Comparison of ENCODE assay signal across 23 cellular contexts in the genomic region with DNA sequence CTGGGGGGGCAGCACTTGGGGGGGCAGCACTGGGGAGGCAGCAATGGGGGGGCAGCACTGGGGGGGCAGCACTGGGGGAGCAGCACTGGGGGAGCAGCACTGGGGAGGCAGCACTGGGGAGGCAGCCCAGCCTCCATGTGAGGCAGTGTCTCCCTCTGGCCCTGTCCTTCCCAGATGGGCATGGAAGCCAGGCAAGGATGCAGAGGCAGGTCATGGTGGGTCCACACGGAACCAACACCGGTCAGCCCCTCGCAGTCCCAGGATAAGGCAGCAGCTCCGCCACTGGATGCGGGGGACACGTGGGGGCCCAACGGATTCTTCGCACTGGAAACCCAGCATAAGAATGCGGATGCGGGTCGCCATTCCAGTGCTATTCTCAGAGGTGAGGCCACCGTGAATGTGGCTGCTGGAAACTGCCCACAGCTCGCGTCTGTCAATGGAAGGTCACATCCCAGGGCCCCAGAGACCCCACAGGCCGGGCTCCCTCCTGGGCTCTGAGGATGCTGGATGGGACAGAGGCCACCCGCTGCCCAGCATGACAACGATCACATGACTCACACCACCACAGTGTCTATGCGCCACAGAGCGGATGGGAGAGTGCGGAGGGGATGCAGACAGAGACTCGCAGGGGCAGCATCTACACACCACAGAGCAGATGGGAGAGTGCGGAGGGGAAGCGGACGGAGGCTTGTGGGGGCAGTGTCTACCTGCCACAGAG. TPM values are rescaled to one million over a fixed set of nuclear protein-coding genes. Genes with fewer than 3 reads are reported as not detected.
DNase-seq lines count a peak whose midpoint lies in the region; ATAC-seq, FAIRE-seq and TF ChIP-seq lines count a peak whose summit lies in the region.
"Had no signal": no experiment of that assay in that cellular context is flagged by ENCODE, and none has a peak within 500 bp of the region (broad histone marks: within the 10 kb centered on the region; RNA-seq: fewer than 3 reads in every experiment).

No MANE protein-coding gene starts in this region.

- TF ChIP-seq RAD21 in HepG2 (CRISPR knock-in tag; IDR thresholded peaks at IDR 0.05): no peak

- no peak overlapping the region for H4K8ac ChIP-seq in neuronal stem cell (ENCODE audit: low read depth, low read length)

- H3K23ac ChIP-seq in neuronal stem cell (ENCODE audit: low read depth, low read length, poor library complexity): peak overlapping the region; percentile 89

- peak overlapping the region; percentile 83 for H3K18ac ChIP-seq in neuronal stem cell (ENCODE audit: low read length)

- H3K4ac ChIP-seq in neuronal stem cell (ENCODE audit: low read length): no peak overlapping the region

- peaks cover 2% of the 10 kb centered on the region for H3K36me3 Mint-ChIP-seq in activated naive CD4-positive, alpha-beta T cell treated with anti-CD3 and anti-CD28 coated beads for 36 hours (ENCODE audit: low read depth)

- no peak overlapping the region for H2BK5ac ChIP-seq in neuronal stem cell (ENCODE audit: low read length)

- DNase-seq in HepG2 (ENCODE audit: low spot score) (no peak), right lobe of liver (no peak), neuronal stem cell (ENCODE audit: low spot score) (no peak), NCI-H1417 (lab: John Stamatoyannopoulos, UW) (no peak), activated gamma-delta T cell (lab: John Stamatoyannopoulos, UW) (no peak), iPS-NIHi7 (ENCODE audit: extremely low spot score) (no peak)
- DNase-seq in activated naive CD4-positive, alpha-beta T cell treated with anti-CD3 and anti-CD28 coated beads for 36 hours: no peak
- DNase-seq: ACHN; KBM-7; MM.1S; NCI-H1092; NCI-H1436 treated with DMSO at 0.1 percent for 48 hours; NCI-H2029; NCI-H2227 treated with DMSO at 0.1 percent for 48 hours; NCI-H524; NCI-H774; NK-92 treated with Interleukin-12 subunit alpha and Interleukin-12 subunit beta, amount 100 ng/mL, for 24 hours had no signal

- H3K14ac ChIP-seq in neuronal stem cell (ENCODE audit: low read length): peak overlapping the region; percentile 71

- TF ChIP-seq EP300 in HepG2 (IDR thresholded peaks at IDR 0.05; ENCODE audit: low read depth in 2 of 2, low read length in 2 of 2) (no peak), HepG2 (CRISPR knock-in tag; IDR thresholded peaks at IDR 0.05; ENCODE audit: borderline replicate concordance) (no peak)

- H3K9me3 Mint-ChIP-seq in activated naive CD4-positive, alpha-beta T cell treated with anti-CD3 and anti-CD28 coated beads for 36 hours: no peaks in the 10 kb centered on the region
- H3K9me3 Mint-ChIP-seq: CD8-positive, alpha-beta T cell had no signal

- in situ Hi-C loops in HepG2 (cut with HindIII; ENCODE audit: extremely low pct_ligation_motif_present, low pct_unique_long_range_greater_than_20kb): no loop called here

- no peak overlapping the region for H3K9ac ChIP-seq in HepG2 (ENCODE audit: insufficient read depth, low read depth, low read length)
- no peak overlapping the region for H3K9ac ChIP-seq in neuronal stem cell (ENCODE audit: low read depth, low read length, poor library complexity)

- WGBS in HepG2 (ENCODE audit: low lambda C conversion rate): 88% methylated on average over 12 of the region's 24 CpGs
- 98% methylated on average over 10 of the region's 24 CpGs for WGBS in right lobe of liver (ENCODE audit: insufficient coverage, low coverage, low lambda C conversion rate, missing lambda C conversion rate)
- no CpG with 5 or more reads among the region's 24 CpGs for WGBS in neuronal stem cell (ENCODE audit: extremely low coverage in 2 of 2, insufficient read length in 2 of 2, insufficient replicate concordance in 1 of 2), 2 donors

- H3K4me2 ChIP-seq in HepG2 (ENCODE audit: low read depth, low read length) (peak overlapping the region; percentile 33; the same call in 1 of the 2 replicates), neuronal stem cell (ENCODE audit: insufficient read depth, low read length, poor library complexity, severe bottlenecking) (no peak overlapping the region)

- H4K91ac ChIP-seq in neuronal stem cell (ENCODE audit: low read depth, low read length, poor library complexity): no peak overlapping the region

- H3K4me1 ChIP-seq in HepG2 (ENCODE audit: insufficient read depth, low read length) (peaks cover 33% of the 10 kb centered on the region), right lobe of liver (no peaks in the 10 kb centered on the region), neuronal stem cell (ENCODE audit: control insufficient read depth in 2 of 2, insufficient read depth in 1 of 2, low read depth in 1 of 2, low read length in 2 of 2) (peaks cover 0 to 3% of the 10 kb centered on the region in 2 donors)
- H3K4me1 ChIP-seq: SJSA1 had no signal

- intact Hi-C loops in HepG2 (cut with micrococcal nuclease; ENCODE audit: unreplicated experiment): no loop called here
- intact Hi-C loops in right lobe of liver (cut with DNase I): no loop called here
- intact Hi-C loops in activated naive CD4-positive, alpha-beta T cell treated with anti-CD3 and anti-CD28 coated beads for 36 hours (cut with micrococcal nuclease): no loop called here

- TF ChIP-seq POLR2A in HepG2 (IDR thresholded peaks at IDR 0.05; ENCODE audit: insufficient read depth in 1 of 2, low read depth in 2 of 2, low read length in 2 of 2): no peak
- no peak for TF ChIP-seq POLR2A in right lobe of liver (IDR thresholded peaks at IDR 0.05)

- POLR2A ChIA-PET in HepG2 (lab: Yijun Ruan, JAX): interaction anchor here (2.4 kb wide), 1 partner anchor 60 kb away, joined by 7 read pairs; no protein-coding TSS in a partner anchor

- H4K20me1 ChIP-seq in HepG2 (ENCODE audit: insufficient read depth, low read length): peaks cover 4% of the 10 kb centered on the region; the same call in 1 of the 2 replicates

- H3K4me3 ChIP-seq in HepG2 (replicated peaks in 1 of 3; ENCODE audit: insufficient read depth in 1 of 3, low read depth in 2 of 3, low read length in 3 of 3) (no peak overlapping the region), right lobe of liver (no peak overlapping the region), neuronal stem cell (ENCODE audit: low read length in 2 of 2) (no peak overlapping the region)
- H3K4me3 ChIP-seq: SJSA1 had no signal

- H3K79me2 ChIP-seq in HepG2 (ENCODE audit: insufficient read depth, low read length): no peaks in the 10 kb centered on the region

- H3K79me1 ChIP-seq in neuronal stem cell (ENCODE audit: low read depth, low read length): peaks cover 2% of the 10 kb centered on the region

- H2BK120ac ChIP-seq in neuronal stem cell (ENCODE audit: low read depth, low read length): no peak overlapping the region

- H2BK15ac ChIP-seq in neuronal stem cell (ENCODE audit: low read length): no peak overlapping the region

- H3K36me3 ChIP-seq in HepG2 (replicated peaks in 1 of 2; ENCODE audit: control insufficient read depth in 1 of 2, insufficient read depth in 2 of 2, low read length in 2 of 2): no peaks in the 10 kb centered on the region
- no peaks in the 10 kb centered on the region for H3K36me3 ChIP-seq in right lobe of liver
- peaks cover 2 to 3% of the 10 kb centered on the region in 2 donors for H3K36me3 ChIP-seq in neuronal stem cell (replicated peaks in 1 of 2; ENCODE audit: control insufficient read depth in 2 of 2, insufficient read depth in 2 of 2, low read length in 2 of 2)
- H3K36me3 ChIP-seq: SJSA1 had no signal

- H3K27ac ChIP-seq in HepG2 (ENCODE audit: extremely low read length, insufficient read depth, low read length): no peak overlapping the region
- H3K27ac ChIP-seq in right lobe of liver: no peak overlapping the region
- H3K27ac ChIP-seq in cingulate gyrus (ENCODE audit: low read depth, low read length): peak overlapping the region; percentile 93
- H3K27ac ChIP-seq in neuronal stem cell (replicated peaks; ENCODE audit: low read length): no peak overlapping the region
- H3K27ac ChIP-seq: 22Rv1, SJSA1 had no signal

- H3K27me3 ChIP-seq in HepG2 (ENCODE audit: control insufficient read depth in 1 of 2, insufficient read depth in 2 of 2, low read length in 2 of 2): no peaks in the 10 kb centered on the region
- H3K27me3 ChIP-seq in right lobe of liver: no peaks in the 10 kb centered on the region
- H3K27me3 ChIP-seq in neuronal stem cell (ENCODE audit: control insufficient read depth in 3 of 3, insufficient read depth in 3 of 3, low read depth in 1 of 3, low read length in 3 of 3): no peaks in the 10 kb centered on the region
- H3K27me3 ChIP-seq: SJSA1 had no signal

- no peak overlapping the region for H2AFZ ChIP-seq in HepG2 (ENCODE audit: low read length)
- H2AFZ ChIP-seq in neuronal stem cell (ENCODE audit: low read length): no peak overlapping the region

- peak overlapping the region; percentile 70 for H2AK5ac ChIP-seq in neuronal stem cell (ENCODE audit: low read depth, low read length)

- no peak for FAIRE-seq in HepG2 (lab: Jason Lieb, UNC)
- FAIRE-seq: GM12891 had no signal

- peak overlapping the region; percentile 22 for H2BK12ac ChIP-seq in neuronal stem cell (ENCODE audit: low read length)

- TF ChIP-seq CTCF in HepG2 (CRISPR knock-in tag; IDR thresholded peaks at IDR 0.05) (no peak), right lobe of liver (IDR thresholded peaks at IDR 0.05) (no peak)

- peaks cover 3% of the 10 kb centered on the region for H3K9me3 ChIP-seq in HepG2 (ENCODE audit: low read length)
- H3K9me3 ChIP-seq in right lobe of liver: peaks cover 0 to 2% (median 0%) of the 10 kb centered on the region in 4 donors
- peaks cover 0 to 6% of the 10 kb centered on the region in 2 donors for H3K9me3 ChIP-seq in neuronal stem cell (replicated peaks in 1 of 2; ENCODE audit: control insufficient read depth in 2 of 2, insufficient read depth in 1 of 2, low read depth in 1 of 2, low read length in 2 of 2)
- H3K9me3 ChIP-seq: SJSA1 had no signal

- H3K27ac Mint-ChIP-seq in activated naive CD4-positive, alpha-beta T cell treated with anti-CD3 and anti-CD28 coated beads for 36 hours: no peak overlapping the region
- H3K27ac Mint-ChIP-seq: CD8-positive, alpha-beta T cell had no signal

- CTCF ChIA-PET in HepG2 (lab: Yijun Ruan, JAX; ENCODE audit: low intra/inter-chr PET ratio, low total read pairs): no interaction called here
- CTCF ChIA-PET in activated naive CD4-positive, alpha-beta T cell treated with anti-CD3 and anti-CD28 coated beads for 36 hours (lab: Charles Lee): no interaction called here

- H3K27me3 Mint-ChIP-seq in activated naive CD4-positive, alpha-beta T cell treated with anti-CD3 and anti-CD28 coated beads for 36 hours (ENCODE audit: low read depth): no peaks in the 10 kb centered on the region

- no peak overlapping the region for H3K4me3 Mint-ChIP-seq in activated naive CD4-positive, alpha-beta T cell treated with anti-CD3 and anti-CD28 coated beads for 36 hours
- H3K4me3 Mint-ChIP-seq: CD8-positive, alpha-beta T cell had no signal

- H3K4me1 Mint-ChIP-seq in activated naive CD4-positive, alpha-beta T cell treated with anti-CD3 and anti-CD28 coated beads for 36 hours (ENCODE audit: low read depth): no peaks in the 10 kb centered on the region

- BruUV-seq in HepG2 (replicated peaks; lab: Mats Ljungman, UMichigan): no TSS peak

- ATAC-seq in HepG2 (no peak; the same call in 2 of the 3 replicates), right lobe of liver (no peak)
- ATAC-seq: CD8-positive, alpha-beta T cell; Panc1 had no signal

RNA-seq across cellular contexts. Expression of gene LMF1, which starts 59.0 kb away (rescaled TPM):
- total RNA-seq in HepG2 (2016; rRNA removed; fragmentation: Illumina TruSeq; extraction: Trizol): 2.3 and 6.8 TPM in 2 replicates
- 23.4 and 25.3 TPM in 2 replicates for total RNA-seq in HepG2 (2016; cell fraction: cytosol; rRNA removed; fragmentation: Illumina TruSeq; extraction: Trizol; ENCODE audit: low read depth)
- total RNA-seq in HepG2 (2016; cell fraction: insoluble cytoplasmic fraction; rRNA removed; fragmentation: Illumina TruSeq; extraction: Trizol): 1.7 and 5.9 TPM in 2 replicates
- total RNA-seq in HepG2 (2016; cell fraction: membrane; rRNA removed; fragmentation: Illumina TruSeq; extraction: Trizol): 6.7 and 7.2 TPM in 2 replicates
- 6.8 and 8.9 TPM in 2 replicates for total RNA-seq in HepG2 (2016; cell fraction: nucleus; rRNA removed; fragmentation: Illumina TruSeq; extraction: Trizol)
- polyA plus RNA-seq in HepG2 (2011; rRNA removed): 8.5 and 13.7 TPM in 2 replicates
- 6.6 and 9.1 TPM in 2 replicates for polyA plus RNA-seq in HepG2 (2011; cell fraction: cytosol; rRNA removed)
- 21.9 and 22.4 TPM in 2 replicates for polyA plus RNA-seq in HepG2 (2011; cell fraction: nucleus; rRNA removed)
- 7.4 and 13.7 TPM in 2 replicates for polyA plus RNA-seq in HepG2 (2012)
- polyA plus RNA-seq in HepG2 (2016; cell fraction: cytosol; fragmentation: Illumina TruSeq; extraction: Trizol; ENCODE audit: low read depth): 1.2 and 1.4 TPM in 2 replicates
- 1.7 and 1.8 TPM in 2 replicates for polyA plus RNA-seq in HepG2 (2016; cell fraction: insoluble cytoplasmic fraction; fragmentation: Illumina TruSeq; extraction: Trizol; ENCODE audit: low read depth)
- 1.1 and 1.4 TPM in 2 replicates for polyA plus RNA-seq in HepG2 (2016; cell fraction: membrane; fragmentation: Illumina TruSeq; extraction: Trizol; ENCODE audit: low read depth)
- 9.6 and 11.1 TPM in 2 replicates for polyA plus RNA-seq in HepG2 (2016; cell fraction: nucleus; fragmentation: Illumina TruSeq; extraction: Trizol; ENCODE audit: insufficient read depth, low read depth)
- polyA minus RNA-seq in HepG2 (2011; rRNA and poly(A)+ RNA removed; ENCODE audit: low replicate concordance): 30.2 and 40.1 TPM in 2 replicates
- polyA minus RNA-seq in HepG2 (2011; cell fraction: cytosol; rRNA and poly(A)+ RNA removed): 10.7 and 15.0 TPM in 2 replicates
- 13.4 and 17.4 TPM in 2 replicates for polyA minus RNA-seq in HepG2 (2011; cell fraction: nucleus; rRNA and poly(A)+ RNA removed)
- 10 to 100 TPM; 10.9 to 20.0 (median 13.8) TPM for total RNA-seq in right lobe of liver
- polyA plus RNA-seq in neuronal stem cell (2013, experiment 1 of 2): 6.9 TPM
- 6.7 TPM for polyA plus RNA-seq in neuronal stem cell (2013, experiment 2 of 2)
- total RNA-seq in activated naive CD4-positive, alpha-beta T cell treated with anti-CD3 and anti-CD28 coated beads for 36 hours: 10 to 100 TPM; 11.5 to 12.3 TPM
